ENCODE assay signal across 8 cellular contexts in the genomic region with DNA sequence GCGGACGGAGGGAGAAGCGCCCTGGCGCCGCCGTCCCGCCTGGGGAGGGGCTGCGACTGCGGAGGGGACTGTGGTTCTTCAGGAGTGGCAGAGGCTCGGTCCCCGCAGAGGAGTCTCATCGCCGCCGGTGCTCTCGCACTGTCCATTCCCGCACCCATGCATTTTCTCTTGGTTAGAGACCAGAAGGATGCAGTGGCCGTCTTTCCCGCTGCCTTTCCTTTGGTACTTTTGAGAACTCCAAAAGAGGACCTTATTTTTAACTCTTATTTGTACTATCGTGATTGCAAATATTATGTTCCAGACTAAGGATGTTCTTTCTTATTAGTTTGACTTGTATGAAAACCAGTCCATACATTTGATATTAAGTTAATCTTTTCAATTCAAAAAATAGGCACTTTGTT. TPM values are rescaled to one million over a fixed set of nuclear protein-coding genes. Genes with fewer than 3 reads are reported as not detected.
A peak's percentile ranks its signal among the peaks of the same experiment; 100 is the strongest.
DNase-seq lines count a peak whose midpoint lies in the region; ATAC-seq and TF ChIP-seq lines count a peak whose summit lies in the region.

No MANE protein-coding gene starts in this region.

- H2AFZ ChIP-seq in Karpas-422 (ENCODE audit: low read length): peak overlapping the region; percentile 73

- no peaks in the 10 kb centered on the region for H3K27me3 ChIP-seq in Karpas-422 (ENCODE audit: low read length)
- no peaks in the 10 kb centered on the region for H3K27me3 ChIP-seq in colonic mucosa

- no peak for TF ChIP-seq POLR2A in lower leg skin (IDR thresholded peaks at IDR 0.05)

- H3K4me1 ChIP-seq in ES-I3 (ENCODE audit: insufficient read depth, low read length) (no peaks in the 10 kb centered on the region), Karpas-422 (ENCODE audit: low read length) (peaks cover 25% of the 10 kb centered on the region), colonic mucosa (no peaks in the 10 kb centered on the region)

- peak overlapping the region; percentile 96 for H3K4me3 ChIP-seq in Karpas-422 (ENCODE audit: low read length)
- H3K4me3 ChIP-seq in colonic mucosa: peak overlapping the region; percentile 68
- H3K4me3 ChIP-seq in lower leg skin (ENCODE audit: low read depth, poor library complexity, severe bottlenecking): peak overlapping the region; percentile 86

- peak; percentile 77 for DNase-seq in Karpas-422
- DNase-seq in T follicular helper cell (ENCODE audit: low read depth): peak; percentile 21
- DNase-seq in colonic mucosa: no peak
- peak in 1 of 2 donors; percentile 25 for DNase-seq in lower leg skin (ENCODE audit: low spot score in 2 of 2)
- peak; percentile 9 for DNase-seq in stimulated activated CD8-positive, alpha-beta memory T cell treated with anti-CD3 and anti-CD28 coated beads, Interleukin-12 subunit alpha, Interleukin-12 subunit beta, amount 100 ng/mL, for 24 hours (ENCODE audit: extremely low read depth)
- DNase-seq in occipital lobe (lab: John Stamatoyannopoulos, UW): no peak

- TF ChIP-seq CTCF in colonic mucosa (IDR thresholded peaks at IDR 0.05) (no peak), lower leg skin (IDR thresholded peaks at IDR 0.05) (no peak)

- 1% methylated on average over 10 to 17 of the region's 19 CpGs for WGBS in lower leg skin, 2 donors

- intact Hi-C loops in colonic mucosa (cut with DNase I): no loop called here
- intact Hi-C loops in lower leg skin (cut with DNase I; ENCODE audit: low total_unique reads): no loop called here

- peak overlapping the region; percentile 77 for H3K4me2 ChIP-seq in Karpas-422 (ENCODE audit: low read depth, low read length, poor library complexity, severe bottlenecking)

- no peaks in the 10 kb centered on the region for H3K9me2 ChIP-seq in Karpas-422 (replicated peaks; ENCODE audit: insufficient read depth, low read length)

- no peaks in the 10 kb centered on the region for H3K36me3 ChIP-seq in ES-I3 (ENCODE audit: insufficient read depth, low read length)
- peaks cover 8% of the 10 kb centered on the region; the same call in 1 of the 2 replicates for H3K36me3 ChIP-seq in Karpas-422 (ENCODE audit: insufficient read depth, low read length)
- H3K36me3 ChIP-seq in colonic mucosa: no peaks in the 10 kb centered on the region

- H3K27ac ChIP-seq in Karpas-422 (ENCODE audit: low read length) (peak overlapping the region; percentile 34), colonic mucosa (peak overlapping the region; percentile 95)

- H3K9ac ChIP-seq in ES-I3 (ENCODE audit: low read depth, low read length) (peak overlapping the region; percentile 99), Karpas-422 (ENCODE audit: low read length) (peak overlapping the region; percentile 93), colonic mucosa (ENCODE audit: low read depth in 2 of 2, low read length in 2 of 2) (peak overlapping the region; percentile 91 to 92)

- peak; percentile 53 for ATAC-seq in GM21529 (IDR thresholded peaks at IDR 0.05; ENCODE audit: unreplicated experiment)

- H4K20me1 ChIP-seq in Karpas-422 (ENCODE audit: insufficient read depth, low read depth, low read length): no peaks in the 10 kb centered on the region

- H3K79me2 ChIP-seq in Karpas-422 (ENCODE audit: low read length): peaks cover 54% of the 10 kb centered on the region

- H3K9me3 ChIP-seq in ES-I3 (ENCODE audit: control insufficient read depth, insufficient read depth, low read length) (no peaks in the 10 kb centered on the region), Karpas-422 (ENCODE audit: low read length) (no peaks in the 10 kb centered on the region), colonic mucosa (no peaks in the 10 kb centered on the region)

RNA-seq across cellular contexts. Expression of a gene that starts 0.6 kb away (rescaled TPM):
- 20.1 and 41.2 TPM in 2 replicates for total RNA-seq in Karpas-422 (2014; rRNA removed; shearing (Covaris generic); ENCODE audit: low replicate concordance)
- total RNA-seq in colonic mucosa: 10 to 100 TPM; 22.3 to 26.5 TPM
- total RNA-seq in lower leg skin: 10 to 100 TPM; 11.7 to 19.2 (median 13.4) TPM
- total RNA-seq in occipital lobe: 57.1 TPM

Comparison
In these comparisons a context has a peak if more than half of its experiments do, and no peak if none do; other contexts are left out.
1. DNase-seq: peak in Karpas-422 (single experiment), T follicular helper cell (single experiment) and stimulated activated CD8-positive, alpha-beta memory T cell treated with anti-CD3 and anti-CD28 coated beads, Interleukin-12 subunit alpha, Interleukin-12 subunit beta, amount 100 ng/mL, for 24 hours (single experiment); none in colonic mucosa (single experiment) and occipital lobe (single experiment).
2. Peak in every context shown above with its lines, with median percentiles within 50 percentile points of each other: H3K9ac ChIP-seq and H3K4me3 ChIP-seq.